In genomic region chr7:44634187-44634838, GRCh38 we compare ENCODE assay signal across 1 cellular context.
TF ChIP-seq lines count a peak whose summit lies in the region.

No MANE protein-coding gene starts in this region.

TF ChIP-seq in SK-N-SH treated with all-trans-retinoic acid at 6 μM for 48 hours, 23 proteins besides CTCF, POLR2A, EP300 and RAD21 (continued from another document):
- TF ChIP-seq, protein P1, sequence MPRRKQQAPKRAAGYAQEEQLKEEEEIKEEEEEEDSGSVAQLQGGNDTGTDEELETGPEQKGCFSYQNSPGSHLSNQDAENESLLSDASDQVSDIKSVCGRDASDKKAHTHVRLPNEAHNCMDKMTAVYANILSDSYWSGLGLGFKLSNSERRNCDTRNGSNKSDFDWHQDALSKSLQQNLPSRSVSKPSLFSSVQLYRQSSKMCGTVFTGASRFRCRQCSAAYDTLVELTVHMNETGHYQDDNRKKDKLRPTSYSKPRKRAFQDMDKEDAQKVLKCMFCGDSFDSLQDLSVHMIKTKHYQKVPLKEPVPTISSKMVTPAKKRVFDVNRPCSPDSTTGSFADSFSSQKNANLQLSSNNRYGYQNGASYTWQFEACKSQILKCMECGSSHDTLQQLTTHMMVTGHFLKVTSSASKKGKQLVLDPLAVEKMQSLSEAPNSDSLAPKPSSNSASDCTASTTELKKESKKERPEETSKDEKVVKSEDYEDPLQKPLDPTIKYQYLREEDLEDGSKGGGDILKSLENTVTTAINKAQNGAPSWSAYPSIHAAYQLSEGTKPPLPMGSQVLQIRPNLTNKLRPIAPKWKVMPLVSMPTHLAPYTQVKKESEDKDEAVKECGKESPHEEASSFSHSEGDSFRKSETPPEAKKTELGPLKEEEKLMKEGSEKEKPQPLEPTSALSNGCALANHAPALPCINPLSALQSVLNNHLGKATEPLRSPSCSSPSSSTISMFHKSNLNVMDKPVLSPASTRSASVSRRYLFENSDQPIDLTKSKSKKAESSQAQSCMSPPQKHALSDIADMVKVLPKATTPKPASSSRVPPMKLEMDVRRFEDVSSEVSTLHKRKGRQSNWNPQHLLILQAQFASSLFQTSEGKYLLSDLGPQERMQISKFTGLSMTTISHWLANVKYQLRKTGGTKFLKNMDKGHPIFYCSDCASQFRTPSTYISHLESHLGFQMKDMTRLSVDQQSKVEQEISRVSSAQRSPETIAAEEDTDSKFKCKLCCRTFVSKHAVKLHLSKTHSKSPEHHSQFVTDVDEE (CRISPR knock-in tag; IDR thresholded peaks at IDR 0.05): no peak
- no peak for TF ChIP-seq BACH2 (CRISPR knock-in tag; IDR thresholded peaks at IDR 0.05; ENCODE audit: borderline replicate concordance)
